18 cellular contexts compared by ENCODE assay signal in the genomic region with DNA sequence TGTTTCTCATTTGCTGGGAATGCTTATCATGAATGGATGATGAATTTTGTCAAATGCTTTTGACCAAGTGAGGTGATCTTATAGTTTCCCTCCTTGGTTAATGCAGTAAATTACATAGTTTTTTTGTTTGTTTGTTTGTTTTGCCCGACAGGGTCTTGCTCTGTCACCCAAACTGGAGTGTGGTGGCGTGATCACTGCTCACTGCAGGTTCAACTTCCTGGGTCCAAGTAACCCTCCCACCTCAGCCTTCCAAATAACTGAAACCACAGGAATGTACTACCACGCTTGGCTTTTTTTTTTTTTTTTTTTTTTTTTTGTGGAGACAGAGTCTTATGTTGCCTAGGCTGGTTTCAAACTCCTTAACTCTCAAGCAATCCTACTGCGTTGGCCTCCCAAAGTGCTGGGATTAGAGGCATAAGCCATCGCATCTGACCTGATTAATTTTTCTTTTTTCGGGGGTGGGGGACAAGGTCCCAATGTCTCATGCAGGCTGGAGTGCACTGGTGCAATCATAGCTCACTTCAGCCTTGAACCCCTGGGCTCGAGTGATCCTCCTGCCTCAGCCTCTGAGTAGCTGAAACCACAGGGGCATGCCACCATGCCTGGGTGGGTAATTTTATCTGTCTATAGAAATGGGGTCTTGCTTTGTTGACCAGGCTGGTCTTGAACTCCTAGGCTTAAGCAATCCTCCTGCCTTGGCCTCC. TPM values are rescaled to one million over a fixed set of nuclear protein-coding genes. Genes with fewer than 3 reads are reported as not detected.
DNase-seq lines count a peak whose midpoint lies in the region; ATAC-seq and TF ChIP-seq lines count a peak whose summit lies in the region.
"Had no signal": no experiment of that assay in that cellular context is flagged by ENCODE, and none has a peak within 500 bp of the region (broad histone marks: within the 10 kb centered on the region; RNA-seq: fewer than 3 reads in every experiment).

No MANE protein-coding gene starts in this region.

- peak; percentile 58 for DNase-seq in A172 (ENCODE audit: low spot score)
- DNase-seq in HK-2 (ENCODE audit: unreplicated experiment), result peak; percentile 49
- peak; percentile 41 for DNase-seq in astrocyte of the spinal cord (ENCODE audit: low read depth, low spot score)
- peak; percentile 74 for DNase-seq in iris pigment epithelial cell (ENCODE audit: low read depth)
- no peak for DNase-seq in NOMO-1 (lab: John Stamatoyannopoulos, UW; ENCODE audit: unreplicated experiment in 2 of 2)
- no peak for DNase-seq in DMS153 (lab: John Stamatoyannopoulos, UW)
- DNase-seq: 8988T; activated CD4-positive, alpha-beta T cell treated with anti-CD3 and anti-CD28 coated beads, Interleukin-2, amount 10 ng/mL, durations not matched to agents 24 days and 14 days; H7; kidney; NCI-H2171; nephron progenitor cell; T-cell; tibial artery had no signal

- in situ Hi-C loops in astrocyte of the spinal cord (cut with HindIII; ENCODE audit: low sequenced_read_pairs), result no loop called here

- ATAC-seq in GM18868 (IDR thresholded peaks at IDR 0.05; ENCODE audit: unreplicated experiment), result no peak
- no peak for ATAC-seq in GM18498 (IDR thresholded peaks at IDR 0.05; ENCODE audit: unreplicated experiment)
- ATAC-seq: GM12878, T-cell had no signal

- no peak overlapping the region for H3K4me3 ChIP-seq in astrocyte of the spinal cord (ENCODE audit: low read depth, low read length)
- H3K4me3 ChIP-seq: cardiac muscle cell, GM12878, tibial artery had no signal

- TF ChIP-seq CTCF in astrocyte of the spinal cord (IDR thresholded peaks at IDR 0.05; ENCODE audit: low read depth, low read length), result no peak

RNA-seq across cellular contexts. Expression of gene SMAD2, which starts 48.6 kb away (rescaled TPM):
- 88.1 and 105 TPM in 2 replicates for total RNA-seq in A172 (2014; rRNA removed; shearing (Covaris generic))

Comparison
In these comparisons a context has a peak if more than half of its experiments do, and no peak if none do; other contexts are left out.
1. DNase-seq: peak in A172 (single experiment), HK-2 (single experiment), astrocyte of the spinal cord (single experiment) and iris pigment epithelial cell (single experiment); none in NOMO-1 (0 of 2) and DMS153 (single experiment).